In the genomic region with DNA sequence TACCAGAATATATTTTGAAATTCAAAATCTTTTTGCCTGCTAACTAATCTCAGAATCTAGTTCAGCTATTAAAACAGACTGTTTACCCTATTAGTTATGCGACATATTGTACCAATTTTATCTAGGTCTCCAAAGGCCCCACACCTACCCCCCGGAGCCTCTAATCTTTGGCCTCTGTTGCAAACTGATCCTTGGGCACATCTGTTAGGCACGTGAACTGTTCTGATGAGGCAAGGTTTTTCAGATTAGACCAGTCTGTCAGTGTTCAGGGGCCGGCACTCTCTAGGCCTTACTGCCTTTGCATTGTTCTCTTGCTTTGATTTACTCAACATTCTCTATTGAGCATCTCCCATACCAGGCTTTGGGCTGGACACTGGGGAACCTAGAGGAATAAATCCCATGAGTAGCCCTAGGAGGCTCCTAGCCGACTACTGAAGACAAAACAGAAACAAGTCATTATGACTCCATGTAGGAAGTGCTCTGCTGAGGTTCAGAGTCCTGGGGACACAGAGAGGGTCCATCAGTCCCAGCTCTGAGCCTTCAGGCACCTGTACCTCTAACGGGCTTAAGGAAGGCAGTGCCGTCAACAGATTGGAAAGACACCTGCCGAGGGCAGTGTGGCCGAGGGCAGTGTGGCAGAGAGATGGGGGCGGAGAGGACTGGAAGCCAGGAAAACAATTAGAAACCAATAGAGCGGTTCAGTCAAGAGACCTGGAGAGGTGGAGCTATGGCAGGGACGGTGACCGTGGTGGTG, we compare ENCODE assay signal across 1 cellular context.
TF ChIP-seq lines count a peak whose summit lies in the region.

No MANE protein-coding gene starts in this region.

TF ChIP-seq in HepG2, 621 proteins besides CTCF, POLR2A, EP300 and RAD21 (continued from another document and continues in another):
- no peak for TF ChIP-seq PRDM15 (CRISPR knock-in tag; IDR thresholded peaks at IDR 0.05)
- peak; percentile 48; the same call in 1 of the 2 replicates for TF ChIP-seq ZBTB38 (CRISPR knock-in tag; IDR thresholded peaks at IDR 0.05)
- TF ChIP-seq ZBTB2 (CRISPR knock-in tag; IDR thresholded peaks at IDR 0.05; ENCODE audit: low read depth): no peak
- TF ChIP-seq, protein P1, sequence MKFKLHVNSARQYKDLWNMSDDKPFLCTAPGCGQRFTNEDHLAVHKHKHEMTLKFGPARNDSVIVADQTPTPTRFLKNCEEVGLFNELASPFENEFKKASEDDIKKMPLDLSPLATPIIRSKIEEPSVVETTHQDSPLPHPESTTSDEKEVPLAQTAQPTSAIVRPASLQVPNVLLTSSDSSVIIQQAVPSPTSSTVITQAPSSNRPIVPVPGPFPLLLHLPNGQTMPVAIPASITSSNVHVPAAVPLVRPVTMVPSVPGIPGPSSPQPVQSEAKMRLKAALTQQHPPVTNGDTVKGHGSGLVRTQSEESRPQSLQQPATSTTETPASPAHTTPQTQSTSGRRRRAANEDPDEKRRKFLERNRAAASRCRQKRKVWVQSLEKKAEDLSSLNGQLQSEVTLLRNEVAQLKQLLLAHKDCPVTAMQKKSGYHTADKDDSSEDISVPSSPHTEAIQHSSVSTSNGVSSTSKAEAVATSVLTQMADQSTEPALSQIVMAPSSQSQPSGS (CRISPR knock-in tag; IDR thresholded peaks at IDR 0.05): peak; percentile 76
- TF ChIP-seq KDM5B (CRISPR knock-in tag; IDR thresholded peaks at IDR 0.05; ENCODE audit: borderline replicate concordance): no peak
- TF ChIP-seq, protein P2, sequence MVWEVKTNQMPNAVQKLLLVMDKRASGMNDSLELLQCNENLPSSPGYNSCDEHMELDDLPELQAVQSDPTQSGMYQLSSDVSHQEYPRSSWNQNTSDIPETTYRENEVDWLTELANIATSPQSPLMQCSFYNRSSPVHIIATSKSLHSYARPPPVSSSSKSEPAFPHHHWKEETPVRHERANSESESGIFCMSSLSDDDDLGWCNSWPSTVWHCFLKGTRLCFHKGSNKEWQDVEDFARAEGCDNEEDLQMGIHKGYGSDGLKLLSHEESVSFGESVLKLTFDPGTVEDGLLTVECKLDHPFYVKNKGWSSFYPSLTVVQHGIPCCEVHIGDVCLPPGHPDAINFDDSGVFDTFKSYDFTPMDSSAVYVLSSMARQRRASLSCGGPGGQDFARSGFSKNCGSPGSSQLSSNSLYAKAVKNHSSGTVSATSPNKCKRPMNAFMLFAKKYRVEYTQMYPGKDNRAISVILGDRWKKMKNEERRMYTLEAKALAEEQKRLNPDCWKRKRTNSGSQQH (CRISPR knock-in tag; IDR thresholded peaks at IDR 0.05; ENCODE audit: low read depth): no peak
- peak; percentile 63; the same call in 1 of the 2 replicates for TF ChIP-seq CREM (IDR thresholded peaks at IDR 0.05)
- no peak for TF ChIP-seq CREM (CRISPR knock-in tag; IDR thresholded peaks at IDR 0.05)
- TF ChIP-seq HDAC2 (CRISPR knock-in tag; IDR thresholded peaks at IDR 0.05): peak; percentile 81
- TF ChIP-seq MBNL3 (CRISPR knock-in tag; conservative IDR thresholded peaks at IDR 0.05): no peak
- TF ChIP-seq ZNF558 (CRISPR knock-in tag; IDR thresholded peaks at IDR 0.05; ENCODE audit: borderline replicate concordance): no peak
- TF ChIP-seq ZNF512B (CRISPR knock-in tag; IDR thresholded peaks at IDR 0.05; ENCODE audit: borderline replicate concordance): no peak
- peak; percentile 72 for TF ChIP-seq ARNTL (CRISPR knock-in tag; IDR thresholded peaks at IDR 0.05)
- no peak for TF ChIP-seq JUN (CRISPR knock-in tag; IDR thresholded peaks at IDR 0.05)
- TF ChIP-seq, protein P3, sequence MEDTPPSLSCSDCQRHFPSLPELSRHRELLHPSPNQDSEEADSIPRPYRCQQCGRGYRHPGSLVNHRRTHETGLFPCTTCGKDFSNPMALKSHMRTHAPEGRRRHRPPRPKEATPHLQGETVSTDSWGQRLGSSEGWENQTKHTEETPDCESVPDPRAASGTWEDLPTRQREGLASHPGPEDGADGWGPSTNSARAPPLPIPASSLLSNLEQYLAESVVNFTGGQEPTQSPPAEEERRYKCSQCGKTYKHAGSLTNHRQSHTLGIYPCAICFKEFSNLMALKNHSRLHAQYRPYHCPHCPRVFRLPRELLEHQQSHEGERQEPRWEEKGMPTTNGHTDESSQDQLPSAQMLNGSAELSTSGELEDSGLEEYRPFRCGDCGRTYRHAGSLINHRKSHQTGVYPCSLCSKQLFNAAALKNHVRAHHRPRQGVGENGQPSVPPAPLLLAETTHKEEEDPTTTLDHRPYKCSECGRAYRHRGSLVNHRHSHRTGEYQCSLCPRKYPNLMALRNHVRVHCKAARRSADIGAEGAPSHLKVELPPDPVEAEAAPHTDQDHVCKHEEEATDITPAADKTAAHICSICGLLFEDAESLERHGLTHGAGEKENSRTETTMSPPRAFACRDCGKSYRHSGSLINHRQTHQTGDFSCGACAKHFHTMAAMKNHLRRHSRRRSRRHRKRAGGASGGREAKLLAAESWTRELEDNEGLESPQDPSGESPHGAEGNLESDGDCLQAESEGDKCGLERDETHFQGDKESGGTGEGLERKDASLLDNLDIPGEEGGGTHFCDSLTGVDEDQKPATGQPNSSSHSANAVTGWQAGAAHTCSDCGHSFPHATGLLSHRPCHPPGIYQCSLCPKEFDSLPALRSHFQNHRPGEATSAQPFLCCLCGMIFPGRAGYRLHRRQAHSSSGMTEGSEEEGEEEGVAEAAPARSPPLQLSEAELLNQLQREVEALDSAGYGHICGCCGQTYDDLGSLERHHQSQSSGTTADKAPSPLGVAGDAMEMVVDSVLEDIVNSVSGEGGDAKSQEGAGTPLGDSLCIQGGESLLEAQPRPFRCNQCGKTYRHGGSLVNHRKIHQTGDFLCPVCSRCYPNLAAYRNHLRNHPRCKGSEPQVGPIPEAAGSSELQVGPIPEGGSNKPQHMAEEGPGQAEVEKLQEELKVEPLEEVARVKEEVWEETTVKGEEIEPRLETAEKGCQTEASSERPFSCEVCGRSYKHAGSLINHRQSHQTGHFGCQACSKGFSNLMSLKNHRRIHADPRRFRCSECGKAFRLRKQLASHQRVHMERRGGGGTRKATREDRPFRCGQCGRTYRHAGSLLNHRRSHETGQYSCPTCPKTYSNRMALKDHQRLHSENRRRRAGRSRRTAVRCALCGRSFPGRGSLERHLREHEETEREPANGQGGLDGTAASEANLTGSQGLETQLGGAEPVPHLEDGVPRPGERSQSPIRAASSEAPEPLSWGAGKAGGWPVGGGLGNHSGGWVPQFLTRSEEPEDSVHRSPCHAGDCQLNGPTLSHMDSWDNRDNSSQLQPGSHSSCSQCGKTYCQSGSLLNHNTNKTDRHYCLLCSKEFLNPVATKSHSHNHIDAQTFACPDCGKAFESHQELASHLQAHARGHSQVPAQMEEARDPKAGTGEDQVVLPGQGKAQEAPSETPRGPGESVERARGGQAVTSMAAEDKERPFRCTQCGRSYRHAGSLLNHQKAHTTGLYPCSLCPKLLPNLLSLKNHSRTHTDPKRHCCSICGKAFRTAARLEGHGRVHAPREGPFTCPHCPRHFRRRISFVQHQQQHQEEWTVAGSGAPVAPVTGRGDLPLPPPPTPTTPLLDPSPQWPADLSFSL (CRISPR knock-in tag; IDR thresholded peaks at IDR 0.05): no peak
- TF ChIP-seq ZMYM2 (CRISPR knock-in tag; IDR thresholded peaks at IDR 0.05): no peak
- TF ChIP-seq JUNB (CRISPR knock-in tag; IDR thresholded peaks at IDR 0.05; ENCODE audit: borderline replicate concordance): no peak
- peak; percentile 79 for TF ChIP-seq ZFX (CRISPR knock-in tag; IDR thresholded peaks at IDR 0.05; ENCODE audit: low read depth)
- TF ChIP-seq FOXK2 (IDR thresholded peaks at IDR 0.05): no peak
- TF ChIP-seq ZNF772 (CRISPR knock-in tag; IDR thresholded peaks at IDR 0.05): no peak
- TF ChIP-seq SMAD9 (CRISPR knock-in tag; IDR thresholded peaks at IDR 0.05): no peak
- TF ChIP-seq USF2 (IDR thresholded peaks at IDR 0.05; ENCODE audit: low read depth, low read length): no peak
- TF ChIP-seq USF2 (CRISPR knock-in tag; IDR thresholded peaks at IDR 0.05; ENCODE audit: borderline replicate concordance): 0 out of 2 replicates have a peak, but pooled peaks have one; percentile 51
- no peak for TF ChIP-seq PRDM10 (CRISPR knock-in tag; IDR thresholded peaks at IDR 0.05; ENCODE audit: low read depth)
- no peak for TF ChIP-seq AHR (CRISPR knock-in tag; IDR thresholded peaks at IDR 0.05)
- peak; percentile 25; the same call in 1 of the 2 replicates for TF ChIP-seq ZNF460 (CRISPR knock-in tag; IDR thresholded peaks at IDR 0.05; ENCODE audit: borderline replicate concordance)
